8 cellular contexts compared by ENCODE assay signal in genomic region chr11:111601979-111602864, GRCh38. TPM values are rescaled to one million over a fixed set of nuclear protein-coding genes. Genes with fewer than 3 reads are reported as not detected.
DNase-seq lines count a peak whose midpoint lies in the region; ATAC-seq and TF ChIP-seq lines count a peak whose summit lies in the region.

Gene SIK2, plus strand, starts transcription at chr11:111602449. Its CDS starts 115 bp downstream, at chr11:111602564.

- no peaks in the 10 kb centered on the region for H3K27me3 ChIP-seq in spleen (replicated peaks in 1 of 7)

- TF ChIP-seq CTCF in WTC11 (IDR thresholded peaks at IDR 0.05) (peak; percentile 41; the same call in 1 of the 2 replicates), cardiac fibroblast (IDR thresholded peaks at IDR 0.05; ENCODE audit: low read depth, low read length) (peak; percentile 89), spleen (IDR thresholded peaks at IDR 0.05 in 8 of 11, conservative IDR thresholded peaks at IDR 0.05 in 3 of 11) (peak; percentile 37 to 89 (median 79))

- POLR2A ChIA-PET in WTC11 (lab: Charles Lee): interaction anchor here (0.7 to 0.9 kb wide), 2 partner anchors 89 to 164 kb away, joined by 3 read pairs; partner anchors contain the start of gene PPP2R1B

- intact Hi-C loops in spleen (cut with DNase I; ENCODE audit: low total_unique reads): loop anchor here (5.0 kb wide), 1 partner anchor 175 kb away; no protein-coding TSS in a partner anchor

- H3K36me3 Mint-ChIP-seq in WTC11 (no peaks in the 10 kb centered on the region), immature natural killer cell (no peaks in the 10 kb centered on the region)

- peak within 1 kb of the TSS; percentile 72 to 93 for H3K4me3 ChIP-seq in cardiac fibroblast (replicated peaks in 1 of 2; ENCODE audit: low read depth in 2 of 2, low read length in 2 of 2)
- H3K4me3 ChIP-seq in spleen: peak within 1 kb of the TSS; percentile 76 to 92 (median 86)

- no peaks in the 10 kb centered on the region for H3K36me3 ChIP-seq in spleen

- H3K9me3 Mint-ChIP-seq in WTC11 (no peaks in the 10 kb centered on the region), immature natural killer cell (no peaks in the 10 kb centered on the region)

- H3K27ac ChIP-seq in spleen: peak within 1 kb of the TSS; percentile 79 to 95 (median 92)

- H3K9me3 ChIP-seq in spleen: no peaks in the 10 kb centered on the region

- H3K4me1 Mint-ChIP-seq in WTC11: peaks cover 27% of the 10 kb centered on the region
- H3K4me1 Mint-ChIP-seq in immature natural killer cell: peaks cover 27 to 32% of the 10 kb centered on the region in 2 donors

- CTCF ChIA-PET in WTC11 (lab: Charles Lee): interaction anchor here (0.8 to 2.4 kb wide), 9 partner anchors 147 to 268 kb away, joined by 3 to 8 read pairs (median 4); partner anchors contain the start of gene PPP2R1B

- H3K4me3 Mint-ChIP-seq in WTC11 (peak within 1 kb of the TSS; percentile 86), immature natural killer cell (peak within 1 kb of the TSS; percentile 91 to 97 (median 93))

- DNase-seq in AG08395 (ENCODE audit: low spot score) (peak; percentile 94), NCI-H2171 treated with DMSO at 0.1 percent for 48 hours (lab: John Stamatoyannopoulos, UW) (peak; percentile 95), WTC11 (ENCODE audit: low spot score) (peak; percentile 96), cardiac fibroblast (ENCODE audit: low read depth in 2 of 2) (peak; percentile 94 to 98), immature natural killer cell (peak; percentile 91 to 93 (median 93)), spleen (peak; percentile 97)

- 0 to 1% (median 0%) methylated on average over 58 to 100 of the region's 100 CpGs for WGBS in spleen, 5 donors

- H3K27ac Mint-ChIP-seq in WTC11 (peak within 1 kb of the TSS; percentile 76), immature natural killer cell (peak within 1 kb of the TSS; percentile 93 to 98 (median 97))

- H3K27me3 Mint-ChIP-seq in WTC11 (ENCODE audit: low read depth) (peaks cover 24% of the 10 kb centered on the region), immature natural killer cell (ENCODE audit: low read depth in 3 of 3) (peaks cover 5 to 12% (median 6%) of the 10 kb centered on the region in 3 donors)

- no peak for TF ChIP-seq POLR2A in spleen (IDR thresholded peaks at IDR 0.05)

- peaks cover 8 to 53% (median 31%) of the 10 kb centered on the region in 6 donors for H3K4me1 ChIP-seq in spleen

- ATAC-seq in GM18870 (IDR thresholded peaks at IDR 0.05; ENCODE audit: unreplicated experiment) (peak; percentile 64), HG03135 (IDR thresholded peaks at IDR 0.05; ENCODE audit: unreplicated experiment) (peak; percentile 89), WTC11 (peak; percentile 92)

TF ChIP-seq in WTC11, 78 proteins besides CTCF, POLR2A, EP300 and RAD21 (continues in another document):
- TF ChIP-seq ZNF232 (CRISPR knock-in tag; IDR thresholded peaks at IDR 0.05): peak; percentile 75; the same call in 1 of the 2 replicates
- TF ChIP-seq ZNF671 (CRISPR knock-in tag; IDR thresholded peaks at IDR 0.05): no peak
- no peak for TF ChIP-seq ZNF532 (CRISPR knock-in tag; IDR thresholded peaks at IDR 0.05; ENCODE audit: borderline replicate concordance)
- no peak for TF ChIP-seq TP53 (CRISPR knock-in tag; IDR thresholded peaks at IDR 0.05)
- no peak for TF ChIP-seq ZNF317 (CRISPR knock-in tag; IDR thresholded peaks at IDR 0.05; ENCODE audit: borderline replicate concordance, low read depth)
- TF ChIP-seq AFF4 (CRISPR knock-in tag; IDR thresholded peaks at IDR 0.05; ENCODE audit: borderline replicate concordance): no peak
- TF ChIP-seq MXD4 (CRISPR knock-in tag; IDR thresholded peaks at IDR 0.05; ENCODE audit: borderline replicate concordance): no peak
- TF ChIP-seq MAX (CRISPR knock-in tag; IDR thresholded peaks at IDR 0.05): peak; percentile 90
- no peak for TF ChIP-seq HMGA2 (CRISPR knock-in tag; IDR thresholded peaks at IDR 0.05)
- TF ChIP-seq HMGXB4 (CRISPR knock-in tag; IDR thresholded peaks at IDR 0.05): peak; percentile 43; the same call in 1 of the 2 replicates
- TF ChIP-seq PRRX2 (CRISPR knock-in tag; IDR thresholded peaks at IDR 0.05): no peak
- peak; percentile 68 for TF ChIP-seq GABPB1 (CRISPR knock-in tag; IDR thresholded peaks at IDR 0.05)
- no peak for TF ChIP-seq CBFB (CRISPR knock-in tag; IDR thresholded peaks at IDR 0.05; ENCODE audit: low read depth)
- TF ChIP-seq TCF7 (CRISPR knock-in tag; IDR thresholded peaks at IDR 0.05; ENCODE audit: low read depth): 0 out of 2 replicates have a peak, but pooled peaks have one; percentile 48
- no peak for TF ChIP-seq GTF2I (CRISPR knock-in tag; conservative IDR thresholded peaks at IDR 0.05)

RNA-seq across cellular contexts. Expression of gene SIK2, which starts in this region (rescaled TPM):
- 6.7 to 8.6 TPM (median 7.2 TPM) in 3 replicates for total RNA-seq in WTC11 (2021)
- polyA plus RNA-seq in immature natural killer cell: under 1 TPM; 0.04 to 0.38 (median 0.13) TPM
- 10 to 100 TPM; 11.9 to 23.8 (median 17.4) TPM for total RNA-seq in spleen
- 1 to 10 TPM; 1.7 to 2.9 (median 2.3) TPM for polyA plus RNA-seq in spleen

Comparison
In these comparisons a context has a peak if more than half of its experiments do, and no peak if none do; other contexts are left out.
1. Peak in every context shown above with its lines: DNase-seq, ATAC-seq, H3K4me3 ChIP-seq and H3K27ac ChIP-seq.
2. Peak in DNase-seq in immature natural killer cell; RNA of the gene not detected or under 1 TPM.